8 cellular contexts compared by ENCODE assay signal in genomic region chr12:38984388-38984787, GRCh38.
"Had no signal": no experiment of that assay in that cellular context is flagged by ENCODE, and none has a peak within 500 bp of the region (broad histone marks: within the 10 kb centered on the region; RNA-seq: fewer than 3 reads in every experiment).

No MANE protein-coding gene starts in this region.

- H3K4me3 ChIP-seq: GM12878 had no signal

- FAIRE-seq: G401.6, GM12878, GM12891, GM12892, GM18507, GM19239 had no signal

- DNase-seq: GDM1, GF-D8 had no signal

- ATAC-seq: GM12878 had no signal
